Comparison of ENCODE assay signal across 22 cellular contexts in the genomic region with DNA sequence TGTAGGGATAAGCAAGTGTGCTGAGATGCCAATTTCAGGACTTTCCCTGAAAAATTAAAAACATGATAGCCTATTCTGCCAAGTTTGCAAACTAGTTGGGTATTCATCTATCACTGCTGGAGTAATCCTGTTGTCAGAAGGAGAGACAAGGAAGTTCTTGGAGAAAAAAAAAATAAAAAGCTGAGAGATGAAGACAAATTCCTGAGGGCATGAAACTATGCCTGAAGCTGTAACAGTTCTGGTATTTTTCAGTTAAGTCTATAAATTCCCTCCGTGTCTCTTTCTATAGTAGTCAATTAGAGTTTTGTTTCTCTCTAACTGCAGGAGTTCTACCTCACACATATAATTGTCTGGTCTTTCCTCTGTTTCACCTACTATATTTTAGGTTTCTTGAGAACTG.
DNase-seq lines count a peak whose midpoint lies in the region; ATAC-seq, FAIRE-seq and TF ChIP-seq lines count a peak whose summit lies in the region.
"Had no signal": no experiment of that assay in that cellular context is flagged by ENCODE, and none has a peak within 500 bp of the region (broad histone marks: within the 10 kb centered on the region; RNA-seq: fewer than 3 reads in every experiment).

No MANE protein-coding gene starts in this region.

- TF ChIP-seq CTCF in astrocyte of the spinal cord (IDR thresholded peaks at IDR 0.05; ENCODE audit: low read depth, low read length), result no peak
- TF ChIP-seq CTCF in transverse colon (IDR thresholded peaks at IDR 0.05), result no peak

- peak; percentile 49 for DNase-seq in HCEC 1CT
- DNase-seq in astrocyte of the spinal cord (ENCODE audit: low read depth, low spot score), result peak; percentile 22
- DNase-seq in hepatic stellate cell (ENCODE audit: low spot score), result peak; percentile 10
- DNase-seq in AG08396 (ENCODE audit: low spot score), result no peak
- no peak for DNase-seq in transverse colon
- no peak for DNase-seq in frontal cortex (ENCODE audit: low spot score in 2 of 2)
- no peak for DNase-seq in right cardiac atrium
- DNase-seq: activated CD4-positive, alpha-beta T cell treated with anti-CD3 and anti-CD28 coated beads, Interleukin-2, amount 50 U/mL, for 4 hours; activated gamma-delta T cell; amygdala; effector CD8-positive, alpha-beta T cell; esophagus squamous epithelium; heart left ventricle; KG1; NCI-H187; spleen; stimulated activated CD4-positive, alpha-beta T cell treated with anti-CD3 and anti-CD28 coated beads, Interleukin-4, amount 100 ng/mL, for 24 hours; stomach; upper lobe of left lung had no signal

- no peak for ATAC-seq in right cardiac atrium
- ATAC-seq: GM23338, heart left ventricle had no signal

- no peaks in the 10 kb centered on the region for H3K4me1 ChIP-seq in transverse colon
- no peaks in the 10 kb centered on the region for H3K4me1 ChIP-seq in right cardiac atrium (ENCODE audit: control insufficient read depth, insufficient read depth, low read length)
- H3K4me1 ChIP-seq: BLaER1, esophagus squamous epithelium, heart left ventricle, spleen, stomach, upper lobe of left lung had no signal

- no peaks in the 10 kb centered on the region for H3K9me3 ChIP-seq in transverse colon
- H3K9me3 ChIP-seq in right cardiac atrium (ENCODE audit: control insufficient read depth, low read length), result no peaks in the 10 kb centered on the region
- H3K9me3 ChIP-seq: BLaER1, esophagus squamous epithelium, heart left ventricle, spleen, stomach, upper lobe of left lung had no signal

- no peaks in the 10 kb centered on the region for H3K36me3 ChIP-seq in transverse colon
- H3K36me3 ChIP-seq: BLaER1, esophagus squamous epithelium, heart left ventricle, spleen, stomach, upper lobe of left lung had no signal

- H3K27me3 ChIP-seq in transverse colon, result no peaks in the 10 kb centered on the region
- H3K27me3 ChIP-seq in right cardiac atrium (ENCODE audit: control insufficient read depth, insufficient read depth), result no peaks in the 10 kb centered on the region
- H3K27me3 ChIP-seq: BLaER1, esophagus squamous epithelium, heart left ventricle, spleen, stomach, upper lobe of left lung had no signal

- 27 to 42% methylated on average over 1 of the region's 1 CpG for WGBS in transverse colon (ENCODE audit: low coverage in 1 of 2), 2 donors
- WGBS in right cardiac atrium, result 60% methylated on average over 1 of the region's 1 CpG

- TF ChIP-seq POLR2A in transverse colon (IDR thresholded peaks at IDR 0.05), result no peak

- in situ Hi-C loops in astrocyte of the spinal cord (cut with HindIII; ENCODE audit: low sequenced_read_pairs) (no loop called here), transverse colon (cut with MboI; ENCODE audit: low pct_ligation_motif_present in 1 of 4, low pct_unique_long_range_greater_than_20kb in 1 of 4, low sequenced_read_pairs in 3 of 4) (no loop called here)

- no peak for TF ChIP-seq EP300 in transverse colon (IDR thresholded peaks at IDR 0.05; ENCODE audit: low read depth)

- no peak for FAIRE-seq in frontal cortex (lab: Jason Lieb, UNC)

- no peak overlapping the region for H3K4me3 ChIP-seq in astrocyte of the spinal cord (ENCODE audit: low read depth, low read length)
- H3K4me3 ChIP-seq in transverse colon, result no peak overlapping the region
- no peak overlapping the region for H3K4me3 ChIP-seq in right cardiac atrium (ENCODE audit: low read length)
- H3K4me3 ChIP-seq: BLaER1, esophagus squamous epithelium, GM23338, heart left ventricle, spleen, stomach, upper lobe of left lung had no signal

- H3K27ac ChIP-seq in transverse colon (no peak overlapping the region), right cardiac atrium (ENCODE audit: low read length) (no peak overlapping the region)
- H3K27ac ChIP-seq: BLaER1, esophagus squamous epithelium, heart left ventricle, spleen, stomach, upper lobe of left lung, VCaP had no signal

- intact Hi-C loops in transverse colon (cut with DNase I; ENCODE audit: low total_unique reads), result no loop called here
- intact Hi-C loops in right cardiac atrium (cut with DNase I), result no loop called here

Comparison
In these comparisons a context has a peak if more than half of its experiments do, and no peak if none do; other contexts are left out.
1. DNase-seq: peak in HCEC 1CT (single experiment), astrocyte of the spinal cord (single experiment) and hepatic stellate cell (single experiment); none in AG08396 (single experiment), transverse colon (single experiment), frontal cortex (0 of 2) and right cardiac atrium (0 of 3).